8 cellular contexts compared by ENCODE assay signal in genomic region chr6:9412951-9413559, GRCh38.
A peak's percentile ranks its signal among the peaks of the same experiment; 100 is the strongest.
DNase-seq lines count a peak whose midpoint lies in the region; ATAC-seq and TF ChIP-seq lines count a peak whose summit lies in the region.

No MANE protein-coding gene starts in this region.

- ATAC-seq in GM18868 (IDR thresholded peaks at IDR 0.05; ENCODE audit: unreplicated experiment) (peak; percentile 92), right cardiac atrium (no peak), HG02970 (IDR thresholded peaks at IDR 0.05; ENCODE audit: low FRiP score, unreplicated experiment) (no peak)

- H3K4me1 ChIP-seq in BE2C (no peaks in the 10 kb centered on the region), right cardiac atrium (ENCODE audit: control insufficient read depth, insufficient read depth, low read length) (no peaks in the 10 kb centered on the region)

- peak; percentile 53 for TF ChIP-seq CTCF in BE2C (IDR thresholded peaks at IDR 0.05; ENCODE audit: low read depth, low read length)

- TF ChIP-seq RAD21 in Ishikawa (IDR thresholded peaks at IDR 0.05; ENCODE audit: low read depth): peak; percentile 26; the same call in 1 of the 2 replicates

- WGBS in right cardiac atrium: 22% methylated on average over 5 of the region's 5 CpGs

- H3K27me3 ChIP-seq in BE2C (no peaks in the 10 kb centered on the region), right cardiac atrium (ENCODE audit: control insufficient read depth, insufficient read depth) (no peaks in the 10 kb centered on the region)

- no peak for TF ChIP-seq EP300 in Ishikawa (IDR thresholded peaks at IDR 0.05; ENCODE audit: borderline replicate concordance)

- DNase-seq in BE2C (peak; percentile 31), SK-MEL-5 (ENCODE audit: low read depth, low spot score) (peak; percentile 87), right cardiac atrium (peak in 2 of 3 donors; percentile 6 to 49), middle frontal gyrus (ENCODE audit: extremely low spot score, low spot score) (no peak), DMS79 treated with DMSO at 0.1 percent for 48 hours (lab: John Stamatoyannopoulos, UW) (no peak)

- H3K4me3 ChIP-seq in BE2C (ENCODE audit: low read depth, low read length) (no peak overlapping the region), right cardiac atrium (ENCODE audit: low read length) (no peak overlapping the region)

- H3K27ac ChIP-seq in right cardiac atrium (ENCODE audit: low read length): no peak overlapping the region

- in situ Hi-C loops in SK-MEL-5 (cut with HindIII; ENCODE audit: low pct_unique_long_range_greater_than_20kb, low sequenced_read_pairs): no loop called here

- intact Hi-C loops in right cardiac atrium (cut with DNase I): loop anchor here in 1 of 4 donors (10.0 kb wide), 1 partner anchor 168 kb away; no protein-coding TSS in a partner anchor

- no peaks in the 10 kb centered on the region for H3K9me3 ChIP-seq in BE2C
- no peaks in the 10 kb centered on the region for H3K9me3 ChIP-seq in right cardiac atrium (ENCODE audit: control insufficient read depth, low read length)

- no peaks in the 10 kb centered on the region for H3K36me3 ChIP-seq in BE2C

TF ChIP-seq in Ishikawa, 13 proteins besides CTCF, POLR2A, EP300 and RAD21:
- TF ChIP-seq ZBTB7A (IDR thresholded peaks at IDR 0.05; ENCODE audit: low read depth): no peak
- TF ChIP-seq TEAD4 (IDR thresholded peaks at IDR 0.05): no peak
- TF ChIP-seq TCF12 (IDR thresholded peaks at IDR 0.05; ENCODE audit: low read depth): no peak
- no peak for TF ChIP-seq CREB1 (IDR thresholded peaks at IDR 0.05; ENCODE audit: low read depth)
- TF ChIP-seq NFIC (IDR thresholded peaks at IDR 0.05): no peak

Comparison
In these comparisons a context has a peak if more than half of its experiments do, and no peak if none do; other contexts are left out.
1. DNase-seq: peak in BE2C (single experiment), SK-MEL-5 (single experiment) and right cardiac atrium (2 of 3); none in middle frontal gyrus (single experiment) and DMS79 treated with DMSO at 0.1 percent for 48 hours (single experiment).